16 cellular contexts compared by ENCODE assay signal in the genomic region with DNA sequence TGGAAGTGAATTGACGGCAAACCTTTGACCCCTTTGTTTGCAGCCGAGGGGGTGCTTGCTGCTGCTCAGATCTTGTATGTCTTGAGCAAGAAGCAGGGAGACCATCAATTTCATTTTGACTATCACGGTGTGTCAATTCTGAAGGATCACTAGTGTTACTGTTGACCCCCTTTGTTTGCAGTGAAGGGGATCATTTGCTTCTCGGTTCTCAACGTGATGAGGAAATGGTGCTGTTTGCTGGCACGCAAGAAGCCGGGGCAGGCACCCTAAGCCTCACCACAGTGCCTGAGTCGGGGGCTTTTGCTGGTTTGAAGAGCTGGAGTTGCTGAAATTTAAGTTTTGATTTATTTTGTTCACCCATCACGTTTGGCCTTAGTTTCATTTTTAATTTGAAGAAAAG. TPM values are rescaled to one million over a fixed set of nuclear protein-coding genes. Genes with fewer than 3 reads are reported as not detected.
DNase-seq lines count a peak whose midpoint lies in the region; ATAC-seq and TF ChIP-seq lines count a peak whose summit lies in the region.
"Had no signal": no experiment of that assay in that cellular context is flagged by ENCODE, and none has a peak within 500 bp of the region (broad histone marks: within the 10 kb centered on the region; RNA-seq: fewer than 3 reads in every experiment).

No MANE protein-coding gene starts in this region.

- peaks cover 31% of the 10 kb centered on the region; the same call in 1 of the 2 replicates for H3F3A ChIP-seq in SU-DHL-6 (ENCODE audit: insufficient read depth)

- TF ChIP-seq CTCF in GM12864 (IDR thresholded peaks at IDR 0.05; ENCODE audit: low read depth, low read length, missing control alignments), result no peak
- no peak for TF ChIP-seq CTCF in SU-DHL-6 (IDR thresholded peaks at IDR 0.05; ENCODE audit: insufficient read depth, low read length, poor library complexity, severe bottlenecking)
- TF ChIP-seq CTCF in GM13977 (IDR thresholded peaks at IDR 0.05; ENCODE audit: extremely low read depth, insufficient read depth, missing control alignments), result no peak
- TF ChIP-seq CTCF in spleen (IDR thresholded peaks at IDR 0.05 in 8 of 11, conservative IDR thresholded peaks at IDR 0.05 in 3 of 11), result no peak

- DNase-seq in GM12864 (ENCODE audit: low read depth) (peak; percentile 46), GM13977 (ENCODE audit: low spot score) (no peak), spleen (no peak), NCI-H510A treated with DMSO at 0.1 percent for 48 hours (lab: John Stamatoyannopoulos, UW) (no peak)
- DNase-seq: activated CD8-positive, alpha-beta T cell treated with anti-CD3 and anti-CD28 coated beads, Interleukin-2, amount 10 ng/mL, durations not matched to agents 7 days and 5 days; activated effector memory CD4-positive, alpha-beta T cell treated with Interleukin-2 at 50 U/mL for 16 hours; anterior cingulate cortex; NCI-H1105; T-helper 1 cell; WERI-Rb-1 had no signal

- H3K9me2 ChIP-seq in SU-DHL-6 (replicated peaks; ENCODE audit: insufficient read depth, low read length), result no peaks in the 10 kb centered on the region

- H3K36me3 ChIP-seq in BLaER1, result peaks cover 54% of the 10 kb centered on the region
- peaks cover 76% of the 10 kb centered on the region for H3K36me3 ChIP-seq in SU-DHL-6 (ENCODE audit: low read length)
- H3K36me3 ChIP-seq in iPS-20b (ENCODE audit: insufficient read depth, low read depth, low read length), result peaks cover 91% of the 10 kb centered on the region
- peaks cover 0 to 79% (median 29%) of the 10 kb centered on the region in 6 donors for H3K36me3 ChIP-seq in spleen

- ATAC-seq in GM21390 (IDR thresholded peaks at IDR 0.05; ENCODE audit: unreplicated experiment), result no peak
- ATAC-seq: activated CD8-positive, alpha-beta T cell treated with anti-CD3 and anti-CD28 coated beads, Interleukin-2, amount 10 ng/mL, durations not matched to agents 7 days and 5 days; gastroesophageal sphincter had no signal

- H3K4me3 ChIP-seq in BLaER1, result no peak overlapping the region
- H3K4me3 ChIP-seq in GM12864 (ENCODE audit: low read depth, low read length), result peak overlapping the region; percentile 36
- peak overlapping the region; percentile 28 for H3K4me3 ChIP-seq in SU-DHL-6 (ENCODE audit: insufficient read depth, low read length, poor library complexity, severe bottlenecking)
- H3K4me3 ChIP-seq in iPS-20b (ENCODE audit: low read length), result peak overlapping the region; percentile 45
- no peak overlapping the region for H3K4me3 ChIP-seq in spleen
- H3K4me3 ChIP-seq: gastroesophageal sphincter had no signal

- H4K20me1 ChIP-seq in BLaER1 (peaks cover 100% of the 10 kb centered on the region), SU-DHL-6 (ENCODE audit: low read depth, low read length) (peaks cover 82% of the 10 kb centered on the region)

- H3K4me1 ChIP-seq in BLaER1, result peaks cover 99% of the 10 kb centered on the region
- H3K4me1 ChIP-seq in iPS-20b (ENCODE audit: insufficient read depth, low read length), result peaks cover 36% of the 10 kb centered on the region
- H3K4me1 ChIP-seq in spleen, result peaks cover 54 to 100% (median 99%) of the 10 kb centered on the region in 6 donors

- 44 to 72% (median 67%) methylated on average over 9 of the region's 9 CpGs for WGBS in spleen, 5 donors

- peaks cover 100% of the 10 kb centered on the region for H3K79me2 ChIP-seq in SU-DHL-6 (ENCODE audit: insufficient read depth, low read length)

- H2AFZ ChIP-seq in SU-DHL-6 (ENCODE audit: low read depth, low read length, severe bottlenecking), result no peak overlapping the region

- peak overlapping the region; percentile 51 for H3K4me2 ChIP-seq in BLaER1
- peak overlapping the region; percentile 84 for H3K4me2 ChIP-seq in SU-DHL-6 (ENCODE audit: low read depth, low read length, poor library complexity, severe bottlenecking)
- H3K4me2 ChIP-seq: KMS-11 had no signal

- intact Hi-C loops in spleen (cut with DNase I; ENCODE audit: low total_unique reads), result no loop called here

- H3K27ac ChIP-seq in BLaER1 (no peak overlapping the region), SU-DHL-6 (ENCODE audit: low read depth, low read length) (peak overlapping the region; percentile 35; the same call in 1 of the 2 replicates), iPS-20b (ENCODE audit: low read length) (no peak overlapping the region), spleen (peak overlapping the region in 1 of 8 donors; percentile 1)
- H3K27ac ChIP-seq: gastroesophageal sphincter, KMS-11, WERI-Rb-1 had no signal

- TF ChIP-seq POLR2A in spleen (IDR thresholded peaks at IDR 0.05), result no peak

- in situ Hi-C loops in GM13977 (cut with MboI; ENCODE audit: low pct_unique_long_range_greater_than_20kb, low sequenced_read_pairs, unreplicated experiment), result no loop called here

- H3K9me3 ChIP-seq in BLaER1, result no peaks in the 10 kb centered on the region
- H3K9me3 ChIP-seq in SU-DHL-6 (ENCODE audit: insufficient read depth, low read length), result no peaks in the 10 kb centered on the region
- no peaks in the 10 kb centered on the region for H3K9me3 ChIP-seq in iPS-20b (ENCODE audit: insufficient read depth, low read depth, low read length)
- H3K9me3 ChIP-seq in spleen, result no peaks in the 10 kb centered on the region
- H3K9me3 ChIP-seq: gastroesophageal sphincter had no signal

- no peaks in the 10 kb centered on the region for H3K27me3 ChIP-seq in BLaER1
- H3K27me3 ChIP-seq in SU-DHL-6 (ENCODE audit: low read length), result no peaks in the 10 kb centered on the region
- no peaks in the 10 kb centered on the region for H3K27me3 ChIP-seq in iPS-20b (ENCODE audit: insufficient read depth, low read length)
- H3K27me3 ChIP-seq in spleen (replicated peaks in 1 of 7), result no peaks in the 10 kb centered on the region
- H3K27me3 ChIP-seq: gastroesophageal sphincter had no signal

- H3K9ac ChIP-seq in BLaER1 (peak overlapping the region; percentile 1; the same call in 1 of the 2 replicates), SU-DHL-6 (ENCODE audit: low read length) (no peak overlapping the region), iPS-20b (ENCODE audit: low read depth, low read length) (peak overlapping the region; percentile 59)
- H3K9ac ChIP-seq: KMS-11 had no signal

RNA-seq across cellular contexts. Expression of a gene that starts 7.5 kb away (rescaled TPM):
- 10 to 100 TPM; 36.7 to 63.7 (median 45.6) TPM for total RNA-seq in spleen
- 1 to 10 TPM; 3.6 to 8.0 (median 4.1) TPM for polyA plus RNA-seq in spleen

RNA-seq across cellular contexts. Expression of a gene that starts 44.1 kb away (rescaled TPM):
- total RNA-seq in spleen, result 1 to 10 TPM; 2.0 to 6.9 (median 5.4) TPM
- 1 to 10 TPM; 1.5 to 3.3 (median 2.7) TPM for polyA plus RNA-seq in spleen

Comparison
In these comparisons a context has a peak if more than half of its experiments do, and no peak if none do; other contexts are left out.
1. H3K4me3 ChIP-seq: peak in GM12864 (single experiment), SU-DHL-6 (single experiment) and iPS-20b (single experiment); none in BLaER1 (single experiment) and spleen (0 of 8).